ENCODE assay signal across 9 cellular contexts in the genomic region with DNA sequence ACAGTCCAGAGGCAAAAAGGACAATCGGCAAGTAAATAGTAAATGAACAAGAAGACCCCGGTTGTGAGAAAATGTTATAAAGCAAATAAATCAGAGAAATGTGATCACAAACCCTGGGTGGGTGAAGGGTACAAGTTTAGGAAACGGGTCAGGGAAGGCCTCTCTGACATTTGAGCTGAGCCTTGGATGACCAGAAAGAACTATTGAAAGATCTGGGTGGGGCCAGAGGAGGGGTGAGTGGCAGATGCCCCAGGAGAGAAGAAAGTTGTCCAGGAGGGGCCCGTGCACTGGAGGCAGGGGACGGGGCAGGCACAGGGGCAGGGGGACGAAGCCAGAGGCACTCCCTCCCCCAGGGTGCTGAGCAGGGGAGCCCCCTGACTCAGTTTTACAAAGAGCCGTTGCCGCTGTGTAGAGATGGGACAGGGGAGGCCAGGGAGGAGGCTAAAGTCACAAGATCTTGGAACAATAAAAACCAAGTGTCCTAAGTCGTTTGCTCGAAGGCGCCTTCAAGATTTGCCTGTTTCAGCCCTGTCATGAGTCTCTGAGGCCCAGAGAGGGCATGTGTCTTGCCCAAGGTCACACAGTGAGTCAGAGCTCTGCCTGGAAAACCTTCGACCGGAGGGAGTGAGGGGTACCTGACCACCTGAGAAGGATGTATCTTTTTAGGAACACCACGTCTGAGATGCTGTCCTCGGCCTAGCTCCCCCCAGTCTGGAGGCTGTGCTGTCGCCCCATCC. TPM values are rescaled to one million over a fixed set of nuclear protein-coding genes. Genes with fewer than 3 reads are reported as not detected.
DNase-seq lines count a peak whose midpoint lies in the region; ATAC-seq and TF ChIP-seq lines count a peak whose summit lies in the region.
"Had no signal": no experiment of that assay in that cellular context is flagged by ENCODE, and none has a peak within 500 bp of the region (broad histone marks: within the 10 kb centered on the region; RNA-seq: fewer than 3 reads in every experiment).

No MANE protein-coding gene starts in this region.

- H3K4me3 ChIP-seq in DOHH2 (ENCODE audit: low read length) (no peak overlapping the region), OCI-LY3 (ENCODE audit: low read length) (peak overlapping the region; percentile 16; the same call in 1 of the 2 replicates), gastrocnemius medialis (peak overlapping the region in 1 of 4 donors; percentile 25), prostate gland (no peak overlapping the region)

- H3K27ac ChIP-seq in DOHH2 (ENCODE audit: low read depth, low read length) (no peak overlapping the region), OCI-LY3 (ENCODE audit: low read length) (peak overlapping the region; percentile 35; the same call in 1 of the 2 replicates), epithelial cell of prostate (peak overlapping the region; percentile 41), gastrocnemius medialis (peak overlapping the region; percentile 97 to 100 (median 99)), prostate gland (peak overlapping the region in 1 of 2 donors; percentile 53)

- H4K20me1 ChIP-seq in DOHH2 (ENCODE audit: control insufficient read depth, insufficient read depth, low read depth, low read length) (no peaks in the 10 kb centered on the region), OCI-LY3 (ENCODE audit: insufficient read depth, low read length) (no peaks in the 10 kb centered on the region)

- in situ Hi-C loops in gastrocnemius medialis (cut with MboI; ENCODE audit: low sequenced_read_pairs in 4 of 4) = no loop called here

- intact Hi-C loops in gastrocnemius medialis (cut with DNase I; ENCODE audit: low total_unique reads) (loop anchor here (2.0 kb wide), 1 partner anchor 21 kb away; no protein-coding TSS in a partner anchor), Calu3 (cut with micrococcal nuclease; ENCODE audit: unreplicated experiment) (no loop called here), prostate gland (cut with DNase I) (no loop called here)

- peak in 1 of 2 donors; percentile 53 for TF ChIP-seq POLR2A in gastrocnemius medialis (IDR thresholded peaks at IDR 0.05)
- no peak for TF ChIP-seq POLR2A in prostate gland (IDR thresholded peaks at IDR 0.05)

- peak overlapping the region; percentile 75; the same call in 1 of the 2 replicates for H2AFZ ChIP-seq in OCI-LY3 (ENCODE audit: low read depth, low read length)

- 68% methylated on average over 16 of the region's 16 CpGs for WGBS in prostate gland

- no peaks in the 10 kb centered on the region for H3K9me2 ChIP-seq in DOHH2 (replicated peaks; ENCODE audit: control insufficient read depth, low read length)

- H3F3A ChIP-seq in DOHH2 (ENCODE audit: control insufficient read depth, insufficient read depth) = no peaks in the 10 kb centered on the region

- H3K9me3 ChIP-seq in DOHH2 (ENCODE audit: control insufficient read depth, insufficient read depth, low read length) (no peaks in the 10 kb centered on the region), OCI-LY3 (ENCODE audit: insufficient read depth, low read length) (no peaks in the 10 kb centered on the region), gastrocnemius medialis (no peaks in the 10 kb centered on the region), prostate gland (no peaks in the 10 kb centered on the region)

- H3K27me3 Mint-ChIP-seq in Calu3 (ENCODE audit: unreplicated experiment) = no peaks in the 10 kb centered on the region

- H3K36me3 ChIP-seq in DOHH2 (ENCODE audit: control insufficient read depth, low read length) = no peaks in the 10 kb centered on the region
- no peaks in the 10 kb centered on the region for H3K36me3 ChIP-seq in OCI-LY3 (replicated peaks; ENCODE audit: low read depth, low read length)
- no peaks in the 10 kb centered on the region for H3K36me3 ChIP-seq in gastrocnemius medialis
- no peaks in the 10 kb centered on the region for H3K36me3 ChIP-seq in prostate gland

- no peaks in the 10 kb centered on the region for H3K79me2 ChIP-seq in DOHH2 (ENCODE audit: control insufficient read depth, low read length)
- H3K79me2 ChIP-seq in OCI-LY3 (ENCODE audit: low read length) = no peaks in the 10 kb centered on the region

- BruUV-seq in Calu3 (replicated peaks; lab: Mats Ljungman, UMichigan) = no TSS peak

- H3K4me3 Mint-ChIP-seq in Calu3 (ENCODE audit: low read depth, unreplicated experiment) = no peak overlapping the region

- H3K36me3 Mint-ChIP-seq in Calu3 (ENCODE audit: insufficient read depth, unreplicated experiment) = peaks cover 16% of the 10 kb centered on the region

- no peak for DNase-seq in epithelial cell of prostate (ENCODE audit: low read depth, low spot score)
- DNase-seq in gastrocnemius medialis = peak in 1 of 2 donors; percentile 73
- DNase-seq in Calu3 = no peak
- DNase-seq in prostate gland (ENCODE audit: low spot score) = no peak
- no peak for DNase-seq in NCI-H446 (lab: John Stamatoyannopoulos, UW)

- H3K4me1 ChIP-seq in DOHH2 (ENCODE audit: control insufficient read depth, low read length) = peaks cover 24% of the 10 kb centered on the region
- peaks cover 28% of the 10 kb centered on the region for H3K4me1 ChIP-seq in OCI-LY3 (ENCODE audit: low read length)
- peaks cover 52 to 55% of the 10 kb centered on the region in 2 donors for H3K4me1 ChIP-seq in gastrocnemius medialis
- peaks cover 7% of the 10 kb centered on the region for H3K4me1 ChIP-seq in prostate gland (replicated peaks)

- H3K9me3 Mint-ChIP-seq in Calu3 (ENCODE audit: low read depth, unreplicated experiment) = no peaks in the 10 kb centered on the region

- H3K4me1 Mint-ChIP-seq in Calu3 (ENCODE audit: low read depth, unreplicated experiment) = peaks cover 41% of the 10 kb centered on the region

- CTCF ChIA-PET in Calu3 (lab: Charles Lee) = no interaction called here

- no peak overlapping the region for H3K27ac Mint-ChIP-seq in Calu3 (ENCODE audit: unreplicated experiment)

- H3K9ac ChIP-seq in OCI-LY3 (ENCODE audit: low read length) = peak overlapping the region; percentile 58; the same call in 1 of the 2 replicates

- H3K27me3 ChIP-seq in DOHH2 (ENCODE audit: control insufficient read depth, low read length) (peaks cover 43% of the 10 kb centered on the region), OCI-LY3 (ENCODE audit: low read depth, low read length) (0 out of 2 replicates have a peak, but pooled peaks cover 2% of the 10 kb centered on the region), gastrocnemius medialis (no peaks in the 10 kb centered on the region), prostate gland (replicated peaks; ENCODE audit: insufficient read depth) (no peaks in the 10 kb centered on the region)

- no peak for TF ChIP-seq CTCF in DOHH2 (IDR thresholded peaks at IDR 0.05; ENCODE audit: low read depth, low read length, poor library complexity, severe bottlenecking)
- no peak for TF ChIP-seq CTCF in OCI-LY3 (IDR thresholded peaks at IDR 0.05; ENCODE audit: low read depth, low read length)
- TF ChIP-seq CTCF in gastrocnemius medialis (IDR thresholded peaks at IDR 0.05 in 4 of 5, conservative IDR thresholded peaks at IDR 0.05 in 1 of 5) = no peak
- no peak for TF ChIP-seq CTCF in Calu3 (IDR thresholded peaks at IDR 0.05; ENCODE audit: unreplicated experiment)
- TF ChIP-seq CTCF in prostate gland (IDR thresholded peaks at IDR 0.05) = no peak

- H3K4me2 ChIP-seq in DOHH2 (ENCODE audit: low read length) = peak overlapping the region; percentile 32
- peak overlapping the region; percentile 52 for H3K4me2 ChIP-seq in OCI-LY3 (ENCODE audit: low read length)

- ATAC-seq in gastrocnemius medialis = peak; percentile 49 to 59
- no peak for ATAC-seq in HG03565 (IDR thresholded peaks at IDR 0.05; ENCODE audit: unreplicated experiment)

RNA-seq across cellular contexts. Expression of a gene that starts 10.8 kb away (rescaled TPM):
- 10 to 100 TPM in 1 of 4 donors, 1 to 10 TPM in 3; 6.0 to 20.0 (median 8.9) TPM for total RNA-seq in gastrocnemius medialis
- total RNA-seq in Calu3 (2022) = 12.1 and 25.9 TPM in 2 replicates
- 10 to 100 TPM in 1 of 2 donors, 1 to 10 TPM in 1; 9.9 to 16.4 TPM for total RNA-seq in prostate gland
- total RNA-seq: NCI-H460 had no signal
